ENCODE assay signal across 1 cellular context in genomic region chr22:31439805-31440204, GRCh38.
TF ChIP-seq lines count a peak whose summit lies in the region.

No MANE protein-coding gene starts in this region.

TF ChIP-seq in IMR-90, 13 proteins besides CTCF, POLR2A, EP300 and RAD21:
- TF ChIP-seq MAZ (IDR thresholded peaks at IDR 0.05; ENCODE audit: borderline replicate concordance, low read depth, low read length) (no peak), RFX5 (IDR thresholded peaks at IDR 0.05; ENCODE audit: low read depth, low read length) (no peak), NFE2L2 (IDR thresholded peaks at IDR 0.05; ENCODE audit: low read depth, low read length) (no peak), CEBPB (IDR thresholded peaks at IDR 0.05; ENCODE audit: low read depth, low read length) (no peak), CHD1 (IDR thresholded peaks at IDR 0.05; ENCODE audit: low read depth, low read length) (no peak), FOS (IDR thresholded peaks at IDR 0.05; ENCODE audit: low read depth, low read length) (no peak), MAFK (IDR thresholded peaks at IDR 0.05; ENCODE audit: low read depth, low read length) (no peak), MXI1 (IDR thresholded peaks at IDR 0.05; ENCODE audit: borderline replicate concordance, low read depth, low read length) (no peak), SMC3 (IDR thresholded peaks at IDR 0.05; ENCODE audit: low read depth, low read length) (no peak), BHLHE40 (IDR thresholded peaks at IDR 0.05; ENCODE audit: low read depth, low read length) (no peak), USF2 (IDR thresholded peaks at IDR 0.05; ENCODE audit: low read depth, low read length) (no peak), ELK1 (IDR thresholded peaks at IDR 0.05; ENCODE audit: borderline replicate concordance, low read depth, low read length) (no peak), RCOR1 (IDR thresholded peaks at IDR 0.05; ENCODE audit: insufficient replicate concordance, low read length) (no peak)
